Comparison of ENCODE assay signal across 13 cellular contexts in genomic region chr3:10553586-10554235, GRCh38. TPM values are rescaled to one million over a fixed set of nuclear protein-coding genes. Genes with fewer than 3 reads are reported as not detected.
DNase-seq lines count a peak whose midpoint lies in the region; ATAC-seq, FAIRE-seq and TF ChIP-seq lines count a peak whose summit lies in the region.
"Had no signal": no experiment of that assay in that cellular context is flagged by ENCODE, and none has a peak within 500 bp of the region (broad histone marks: within the 10 kb centered on the region; RNA-seq: fewer than 3 reads in every experiment).

No MANE protein-coding gene starts in this region.

- H3K4me1 ChIP-seq in right atrium auricular region = no peaks in the 10 kb centered on the region
- H3K4me1 ChIP-seq in astrocyte (ENCODE audit: insufficient read depth, low read length) = peaks cover 25% of the 10 kb centered on the region
- H3K4me1 ChIP-seq in upper lobe of right lung = no peaks in the 10 kb centered on the region

- no peak overlapping the region for H3K9ac ChIP-seq in astrocyte (ENCODE audit: low read length)
- H3K9ac ChIP-seq: GM23248 had no signal

- H3K4me2 ChIP-seq in astrocyte (ENCODE audit: low read length) = no peak overlapping the region

- H3K27ac ChIP-seq in right atrium auricular region = no peak overlapping the region
- H3K27ac ChIP-seq in astrocyte (ENCODE audit: low read depth, low read length) = no peak overlapping the region
- no peak overlapping the region for H3K27ac ChIP-seq in upper lobe of right lung
- no peak overlapping the region for H3K27ac ChIP-seq in RWPE1
- H3K27ac ChIP-seq: cardiac muscle cell, GM23248 had no signal

- no peaks in the 10 kb centered on the region for H3K36me3 ChIP-seq in right atrium auricular region
- H3K36me3 ChIP-seq in astrocyte (ENCODE audit: insufficient read depth, low read length) = no peaks in the 10 kb centered on the region
- H3K36me3 ChIP-seq in upper lobe of right lung = no peaks in the 10 kb centered on the region
- H3K36me3 ChIP-seq: cardiac muscle cell had no signal

- H3K4me3 ChIP-seq in right atrium auricular region (no peak overlapping the region), astrocyte (ENCODE audit: insufficient read depth, low read depth, low read length) (no peak overlapping the region), upper lobe of right lung (no peak overlapping the region)
- H3K4me3 ChIP-seq: cardiac muscle cell, GM23248 had no signal

- CTCF ChIA-PET in RWPE1 (lab: Yijun Ruan, JAX) = interaction anchor here (0.5 to 0.6 kb wide), 2 partner anchors 74 to 838 kb away, joined by 3 to 4 read pairs; no protein-coding TSS in a partner anchor

- H3K27me3 ChIP-seq in right atrium auricular region = no peaks in the 10 kb centered on the region
- H3K27me3 ChIP-seq in astrocyte (ENCODE audit: insufficient read depth, low read length) = no peaks in the 10 kb centered on the region
- H3K27me3 ChIP-seq in upper lobe of right lung = peaks cover 10% of the 10 kb centered on the region
- H3K27me3 ChIP-seq: cardiac muscle cell had no signal

- no peaks in the 10 kb centered on the region for H3K79me2 ChIP-seq in astrocyte (ENCODE audit: insufficient read depth, low read length)

- no peak for ATAC-seq in left ventricle myocardium superior
- ATAC-seq in upper lobe of right lung = no peak
- no peak for ATAC-seq in GM21360 (IDR thresholded peaks at IDR 0.05; ENCODE audit: unreplicated experiment)

- intact Hi-C loops in left ventricle myocardium superior (cut with micrococcal nuclease) = no loop called here
- intact Hi-C loops in upper lobe of right lung (cut with DNase I) = no loop called here

- FAIRE-seq in astrocyte (lab: Jason Lieb, UNC) = no peak

- POLR2A ChIA-PET in RWPE1 (lab: Yijun Ruan, JAX; ENCODE audit: low non-redundant PET) = no interaction called here

- DNase-seq in right atrium auricular region (ENCODE audit: low spot score) = peak; percentile 46
- DNase-seq in left ventricle myocardium superior = no peak
- DNase-seq in astrocyte (ENCODE audit: low read depth) = no peak
- peak; percentile 50 for DNase-seq in islet precursor cell
- peak; percentile 15 for DNase-seq in upper lobe of right lung
- no peak for DNase-seq in mucosa of gallbladder (ENCODE audit: low spot score)
- DNase-seq in RWPE1 (ENCODE audit: low spot score) = no peak
- DNase-seq: GM23248; NCI-H774; stimulated activated CD4-positive, alpha-beta T cell treated with anti-CD3 and anti-CD28 coated beads, Interleukin-12 subunit alpha, Interleukin-12 subunit beta, amount 100 ng/mL, for 4 hours had no signal

- no peaks in the 10 kb centered on the region for H4K20me1 ChIP-seq in astrocyte (ENCODE audit: insufficient read depth, low read length)

- peak overlapping the region; percentile 30 for H2AFZ ChIP-seq in astrocyte (ENCODE audit: low read depth, low read length)
- H2AFZ ChIP-seq: GM23248 had no signal

- no peak for TF ChIP-seq CTCF in right atrium auricular region (IDR thresholded peaks at IDR 0.05)
- no peak for TF ChIP-seq CTCF in astrocyte (IDR thresholded peaks at IDR 0.05; ENCODE audit: insufficient read depth, low read depth, low read length)
- TF ChIP-seq CTCF in upper lobe of right lung (IDR thresholded peaks at IDR 0.05) = no peak
- no peak for TF ChIP-seq CTCF in RWPE1 (conservative IDR thresholded peaks at IDR 0.05; ENCODE audit: low read depth)

- H3K9me3 ChIP-seq in right atrium auricular region = no peaks in the 10 kb centered on the region
- H3K9me3 ChIP-seq in astrocyte (ENCODE audit: insufficient read depth, low read depth, low read length) = no peaks in the 10 kb centered on the region
- H3K9me3 ChIP-seq in upper lobe of right lung = no peaks in the 10 kb centered on the region

- H3K4me3 Mint-ChIP-seq in astrocyte (ENCODE audit: unreplicated experiment) = no peak overlapping the region

- no peaks in the 10 kb centered on the region for H3K9me3 Mint-ChIP-seq in astrocyte (ENCODE audit: unreplicated experiment)

- no peaks in the 10 kb centered on the region for H3K36me3 Mint-ChIP-seq in astrocyte (ENCODE audit: low read depth, unreplicated experiment)

- H3K27me3 Mint-ChIP-seq in astrocyte (ENCODE audit: low read depth, unreplicated experiment) = peaks cover 23% of the 10 kb centered on the region

- no peak overlapping the region for H3K27ac Mint-ChIP-seq in astrocyte (ENCODE audit: unreplicated experiment)

- H3K4me1 Mint-ChIP-seq in astrocyte (ENCODE audit: low read depth, unreplicated experiment) = peaks cover 8% of the 10 kb centered on the region

RNA-seq across cellular contexts. Expression of gene ATP2B2, which starts 48.3 kb away (rescaled TPM):
- total RNA-seq in right atrium auricular region = under 1 TPM; 0.12 to 0.15 TPM
- total RNA-seq in left ventricle myocardium superior = not detected
- 0.05 TPM in 1 of 2 replicates, not detected in the other for total RNA-seq in astrocyte
- 0.06 TPM for total RNA-seq in upper lobe of right lung
- 0.09 TPM for total RNA-seq in mucosa of gallbladder
- total RNA-seq: fibroblast of villous mesenchyme, GM23248 had no signal

Comparison
In these comparisons a context has a peak if more than half of its experiments do, and no peak if none do; other contexts are left out.
1. DNase-seq: peak in right atrium auricular region (single experiment), islet precursor cell (single experiment) and upper lobe of right lung (single experiment); none in left ventricle myocardium superior (single experiment), astrocyte (single experiment), mucosa of gallbladder (single experiment) and RWPE1 (single experiment).